Comparison of ENCODE assay signal across 39 cellular contexts in genomic region chr11:131568318-131568717, GRCh38.
"Had no signal": no experiment of that assay in that cellular context is flagged by ENCODE, and none has a peak within 500 bp of the region (broad histone marks: within the 10 kb centered on the region; RNA-seq: fewer than 3 reads in every experiment).

No MANE protein-coding gene starts in this region.

- H3K36me3 Mint-ChIP-seq: activated CD4-positive, alpha-beta memory T cell treated with anti-CD3 and anti-CD28 coated beads for 36 hours; activated naive CD4-positive, alpha-beta T cell treated with anti-CD3 and anti-CD28 coated beads, Interleukin-2, amount 50 U/mL, for 72 hours; activated naive CD8-positive, alpha-beta T cell treated with anti-CD3 and anti-CD28 coated beads for 36 hours had no signal

- H3K27ac Mint-ChIP-seq: activated B cell treated with CpG ODN at 0.5 μM for 24 hours; activated CD4-positive, alpha-beta memory T cell treated with anti-CD3 and anti-CD28 coated beads for 36 hours; activated CD4-positive, alpha-beta T cell treated with anti-CD3 and anti-CD28 coated beads, Interleukin-2, amount 10 ng/mL, durations not matched to agents 24 days and 14 days; activated CD8-positive, alpha-beta T cell treated with anti-CD3 and anti-CD28 coated beads for 36 hours; activated naive CD4-positive, alpha-beta T cell treated with anti-CD3 and anti-CD28 coated beads for 36 hours; activated naive CD4-positive, alpha-beta T cell treated with anti-CD3 and anti-CD28 coated beads, Interleukin-2, amount 50 U/mL, for 72 hours; activated naive CD8-positive, alpha-beta T cell treated with anti-CD3 and anti-CD28 coated beads for 36 hours; activated T-cell treated with anti-CD3 and anti-CD28 coated beads, Interleukin-2, amount 50 U/mL, for 72 hours; activated T-helper 1 cell treated with anti-CD3 and anti-CD28 coated beads, Interleukin-12 subunit alpha, Interleukin-12 subunit beta, Interleukin-2, Interleukin-4 antibody, amounts not matched to agents 30 ng/mL and 10 ng/mL and 1 ng/mL, durations not matched to agents 14 hours and 24 hours and 36 hours; activated T-helper 17 cell treated with anti-CD3 and anti-CD28 coated beads, Interleukin-2, amount 50 U/mL, for 72 hours; T-helper 1 cell treated with Interleukin-12 subunit alpha and Interleukin-12 subunit beta and Interleukin-4 antibody, amounts not matched to agents 30 μg/mL and 1 μg/mL, for 36 hours; T-helper 2 cell treated with Interferon-gamma antibody and Interleukin-4, amounts not matched to agents 5 μg/mL and 100 μg/mL, for 36 hours had no signal

- H3K4me1 Mint-ChIP-seq: activated B cell treated with CpG ODN at 0.5 μM for 24 hours; activated CD4-positive, alpha-beta T cell treated with anti-CD3 and anti-CD28 coated beads, Interleukin-2, amount 10 ng/mL, durations not matched to agents 24 days and 14 days; activated naive CD8-positive, alpha-beta T cell treated with anti-CD3 and anti-CD28 coated beads for 36 hours; activated T-helper 17 cell treated with anti-CD3 and anti-CD28 coated beads, Interleukin-2, amount 50 U/mL, for 72 hours; central memory CD8-positive, alpha-beta T cell had no signal

- H3K4me3 Mint-ChIP-seq: activated B cell treated with CpG ODN at 0.5 μM for 24 hours; activated CD4-positive, alpha-beta memory T cell treated with anti-CD3 and anti-CD28 coated beads for 36 hours; activated CD4-positive, alpha-beta T cell treated with anti-CD3 and anti-CD28 coated beads, Interleukin-2, amount 10 ng/mL, durations not matched to agents 24 days and 14 days; activated CD8-positive, alpha-beta T cell treated with anti-CD3 and anti-CD28 coated beads for 36 hours; activated naive CD4-positive, alpha-beta T cell treated with anti-CD3 and anti-CD28 coated beads for 36 hours; activated naive CD8-positive, alpha-beta T cell treated with anti-CD3 and anti-CD28 coated beads for 36 hours; activated T-cell treated with anti-CD3 and anti-CD28 coated beads, Interleukin-2, amount 50 U/mL, for 4 hours; activated T-cell treated with anti-CD3 and anti-CD28 coated beads, Interleukin-2, amount 50 U/mL, for 72 hours; activated T-helper 1 cell treated with anti-CD3 and anti-CD28 coated beads, Interleukin-12 subunit alpha, Interleukin-12 subunit beta, Interleukin-2, Interleukin-4 antibody, amounts not matched to agents 30 ng/mL and 10 ng/mL and 1 ng/mL, durations not matched to agents 14 hours and 24 hours and 36 hours; activated T-helper 17 cell treated with anti-CD3 and anti-CD28 coated beads, Interleukin-2, amount 50 U/mL, for 72 hours; central memory CD8-positive, alpha-beta T cell; T-helper 1 cell treated with Interleukin-12 subunit alpha and Interleukin-12 subunit beta and Interleukin-4 antibody, amounts not matched to agents 30 μg/mL and 1 μg/mL, for 36 hours; T-helper 2 cell treated with Interferon-gamma antibody and Interleukin-4, amounts not matched to agents 5 μg/mL and 100 μg/mL, for 36 hours had no signal

- DNase-seq: activated B cell treated with CpG ODN at 0.5 μM for 24 hours; activated CD4-positive, alpha-beta memory T cell treated with anti-CD3 and anti-CD28 coated beads for 36 hours; activated CD4-positive, alpha-beta T cell treated with anti-CD3 and anti-CD28 coated beads for 4 hours; activated CD4-positive, alpha-beta T cell treated with anti-CD3 and anti-CD28 coated beads, Interleukin-2, amount 10 ng/mL, durations not matched to agents 24 days and 14 days; activated CD4-positive, alpha-beta T cell treated with anti-CD3 and anti-CD28 coated beads, Interleukin-2, amount 50 U/mL, for 1 hour; activated CD4-positive, alpha-beta T cell treated with anti-CD3 and anti-CD28 coated beads, Interleukin-2, amount 50 U/mL, for 4 hours; activated CD4-positive, CD25-positive, alpha-beta regulatory T cell treated with anti-CD3 and anti-CD28 coated beads, Interleukin-2, amount 50 U/mL, for 72 hours; activated CD8-positive, alpha-beta memory T cell treated with anti-CD3 and anti-CD28 coated beads, Interleukin-2, amount 50 U/mL, for 4 hours; activated CD8-positive, alpha-beta T cell treated with anti-CD3 and anti-CD28 coated beads for 36 hours; activated effector memory CD4-positive, alpha-beta T cell treated with anti-CD3 and anti-CD28 coated beads, Interleukin-2, amount 50 U/mL, for 16 hours; activated gamma-delta T cell treated with Interleukin-2 at 50 U/mL for 16 hours; activated naive CD4-positive, alpha-beta T cell; activated naive CD4-positive, alpha-beta T cell treated with anti-CD3 and anti-CD28 coated beads for 36 hours; activated naive CD4-positive, alpha-beta T cell treated with anti-CD3 and anti-CD28 coated beads, Interleukin-2, amount 50 U/mL, for 16 hours; activated naive CD8-positive, alpha-beta T cell treated with anti-CD3 and anti-CD28 coated beads for 36 hours; activated T-cell treated with anti-CD3 and anti-CD28 coated beads for 4 hours; activated T-cell treated with anti-CD3 and anti-CD28 coated beads, Interleukin-2, amount 50 U/mL, for 1 hour; activated T-cell treated with anti-CD3 and anti-CD28 coated beads, Interleukin-2, amount 50 U/mL, for 4 hours; activated T-cell treated with anti-CD3 and anti-CD28 coated beads, Interleukin-2, amount 50 U/mL, for 72 hours; adrenal gland; amniotic stem cell; aorta; body of pancreas; brain microvascular endothelial cell; caudate nucleus; cerebellar nuclear complex; T-helper 2 cell; T-helper 9 cell had no signal

- H3K9me3 ChIP-seq: adrenal gland, body of pancreas, breast epithelium had no signal

- H3K4me1 ChIP-seq: adrenal gland, body of pancreas, breast epithelium had no signal

- FAIRE-seq: astrocyte, TTC549 had no signal

- H3K9me3 Mint-ChIP-seq: activated B cell treated with CpG ODN at 0.5 μM for 24 hours; activated CD4-positive, alpha-beta memory T cell treated with anti-CD3 and anti-CD28 coated beads for 36 hours; activated CD4-positive, alpha-beta T cell treated with anti-CD3 and anti-CD28 coated beads, Interleukin-2, amount 10 ng/mL, durations not matched to agents 24 days and 14 days; activated CD8-positive, alpha-beta T cell treated with anti-CD3 and anti-CD28 coated beads for 36 hours; activated naive CD4-positive, alpha-beta T cell treated with anti-CD3 and anti-CD28 coated beads for 36 hours; activated naive CD4-positive, alpha-beta T cell treated with anti-CD3 and anti-CD28 coated beads, Interleukin-2, amount 50 U/mL, for 72 hours; activated naive CD8-positive, alpha-beta T cell treated with anti-CD3 and anti-CD28 coated beads for 36 hours; activated T-cell treated with anti-CD3 and anti-CD28 coated beads, Interleukin-2, amount 50 U/mL, for 4 hours; activated T-helper 1 cell treated with anti-CD3 and anti-CD28 coated beads, Interleukin-12 subunit alpha, Interleukin-12 subunit beta, Interleukin-2, Interleukin-4 antibody, amounts not matched to agents 30 ng/mL and 10 ng/mL and 1 ng/mL, durations not matched to agents 14 hours and 24 hours and 36 hours; central memory CD8-positive, alpha-beta T cell; T-helper 1 cell treated with Interleukin-12 subunit alpha and Interleukin-12 subunit beta and Interleukin-4 antibody, amounts not matched to agents 30 μg/mL and 1 μg/mL, for 36 hours; T-helper 2 cell treated with Interferon-gamma antibody and Interleukin-4, amounts not matched to agents 5 μg/mL and 100 μg/mL, for 36 hours had no signal

- H3K36me3 ChIP-seq: adrenal gland, brain microvascular endothelial cell, breast epithelium, cardiac muscle cell had no signal

- H3K27me3 ChIP-seq: adrenal gland, body of pancreas, brain microvascular endothelial cell, breast epithelium, cardiac muscle cell had no signal

- H3K4me3 ChIP-seq: adrenal gland, body of pancreas, breast epithelium, cardiac muscle cell had no signal

- H3K27me3 Mint-ChIP-seq: activated B cell treated with CpG ODN at 0.5 μM for 24 hours; activated CD4-positive, alpha-beta memory T cell treated with anti-CD3 and anti-CD28 coated beads for 36 hours; activated CD4-positive, alpha-beta T cell treated with anti-CD3 and anti-CD28 coated beads, Interleukin-2, amount 10 ng/mL, durations not matched to agents 24 days and 14 days; activated CD8-positive, alpha-beta T cell treated with anti-CD3 and anti-CD28 coated beads for 36 hours; activated naive CD8-positive, alpha-beta T cell treated with anti-CD3 and anti-CD28 coated beads for 36 hours; central memory CD8-positive, alpha-beta T cell had no signal

- H3K27ac ChIP-seq: adrenal gland, body of pancreas, brain microvascular endothelial cell, breast epithelium, cardiac muscle cell, VCaP had no signal

- ATAC-seq: activated CD8-positive, alpha-beta T cell treated with anti-CD3 and anti-CD28 coated beads for 36 hours; activated naive CD4-positive, alpha-beta T cell treated with anti-CD3 and anti-CD28 coated beads, Interleukin-2, amount 50 U/mL, for 72 hours; activated T-cell treated with anti-CD3 and anti-CD28 coated beads, Interleukin-2, amount 50 U/mL, for 4 hours; activated T-cell treated with anti-CD3 and anti-CD28 coated beads, Interleukin-2, amount 50 U/mL, for 72 hours; activated T-helper 17 cell treated with anti-CD3 and anti-CD28 coated beads, Interleukin-2, amount 50 U/mL, for 72 hours; body of pancreas had no signal
